8 cellular contexts compared by ENCODE assay signal in genomic region chr19:16825312-16826168, GRCh38. TPM values are rescaled to one million over a fixed set of nuclear protein-coding genes. Genes with fewer than 3 reads are reported as not detected.
DNase-seq lines count a peak whose midpoint lies in the region; ATAC-seq and TF ChIP-seq lines count a peak whose summit lies in the region.

No MANE protein-coding gene starts in this region.

- DNase-seq in ELF-1 (ENCODE audit: low read depth, low spot score) (peak; percentile 47), NCI-H446 (lab: John Stamatoyannopoulos, UW) (peak; percentile 24 to 86), chondrocyte (ENCODE audit: low spot score) (no peak), right lobe of liver (peak in 2 of 3 donors; percentile 32 to 58), thoracic aorta (ENCODE audit: low spot score) (no peak), NAMALWA (ENCODE audit: low spot score) (no peak), KG1 (lab: John Stamatoyannopoulos, UW) (no peak), inferior parietal cortex (ENCODE audit: extremely low spot score) (no peak)

- H3K4me1 ChIP-seq in right lobe of liver (peaks cover 0 to 11% (median 0%) of the 10 kb centered on the region in 4 donors), thoracic aorta (ENCODE audit: control insufficient read depth in 1 of 2, low read depth in 2 of 2) (peaks cover 0 to 34% of the 10 kb centered on the region in 2 donors)

- H3K9me3 Mint-ChIP-seq in chondrocyte (ENCODE audit: low read depth), result no peaks in the 10 kb centered on the region

- WGBS in right lobe of liver (ENCODE audit: insufficient coverage, low coverage, low lambda C conversion rate, missing lambda C conversion rate), result 25% methylated on average over 14 of the region's 14 CpGs

- no peaks in the 10 kb centered on the region for H3K27me3 ChIP-seq in right lobe of liver
- H3K27me3 ChIP-seq in thoracic aorta (replicated peaks; ENCODE audit: insufficient read depth), result no peaks in the 10 kb centered on the region

- H3K36me3 Mint-ChIP-seq in chondrocyte (ENCODE audit: low read depth), result peaks cover 2% of the 10 kb centered on the region

- H3K4me3 ChIP-seq in right lobe of liver (no peak overlapping the region), thoracic aorta (peak overlapping the region; percentile 74)

- H3K27ac Mint-ChIP-seq in chondrocyte (ENCODE audit: unreplicated experiment), result peak overlapping the region; percentile 96

- peak overlapping the region; percentile 76 for H3K4me3 Mint-ChIP-seq in chondrocyte (ENCODE audit: unreplicated experiment)

- no peaks in the 10 kb centered on the region for H3K36me3 ChIP-seq in right lobe of liver
- no peaks in the 10 kb centered on the region for H3K36me3 ChIP-seq in thoracic aorta

- TF ChIP-seq CTCF in chondrocyte (IDR thresholded peaks at IDR 0.05) (no peak), right lobe of liver (IDR thresholded peaks at IDR 0.05) (no peak), thoracic aorta (IDR thresholded peaks at IDR 0.05) (no peak)

- no peaks in the 10 kb centered on the region for H3K9me3 ChIP-seq in right lobe of liver
- H3K9me3 ChIP-seq in thoracic aorta, result no peaks in the 10 kb centered on the region

- peak overlapping the region in 1 of 3 donors; percentile 10 for H3K27ac ChIP-seq in right lobe of liver
- peak overlapping the region in 1 of 2 donors; percentile 37 for H3K27ac ChIP-seq in thoracic aorta

- ATAC-seq in right lobe of liver (peak; percentile 44 to 52 (median 50)), thoracic aorta (ENCODE audit: insufficient number of reproducible peaks, low FRiP score, low read depth) (peak; percentile 46)

- TF ChIP-seq POLR2A in right lobe of liver (IDR thresholded peaks at IDR 0.05), result no peak

- intact Hi-C loops in right lobe of liver (cut with DNase I), result no loop called here

- peaks cover 35% of the 10 kb centered on the region for H3K4me1 Mint-ChIP-seq in chondrocyte (ENCODE audit: low read depth)

- H3K27me3 Mint-ChIP-seq in chondrocyte (ENCODE audit: low read depth), result no peaks in the 10 kb centered on the region

RNA-seq across cellular contexts. Expression of gene SIN3B, which starts 3.7 kb away (rescaled TPM):
- total RNA-seq in chondrocyte (59.2 to 62.2 TPM (median 59.7 TPM) in 3 replicates), right lobe of liver (10 to 100 TPM; 10.6 to 20.9 (median 13.6) TPM), thoracic aorta (10 to 100 TPM; 57.9 to 79.8 TPM)

Comparison
In these comparisons a context has a peak if more than half of its experiments do, and no peak if none do; other contexts are left out.
1. DNase-seq: peak in ELF-1 (single experiment), NCI-H446 (2 of 2) and right lobe of liver (2 of 3); none in chondrocyte (single experiment), thoracic aorta (single experiment), NAMALWA (single experiment), KG1 (single experiment) and inferior parietal cortex (single experiment).